ENCODE assay signal across 8 cellular contexts in genomic region chr1:155940993-155941844, GRCh38. TPM values are rescaled to one million over a fixed set of nuclear protein-coding genes. Genes with fewer than 3 reads are reported as not detected.
DNase-seq lines count a peak whose midpoint lies in the region; ATAC-seq and TF ChIP-seq lines count a peak whose summit lies in the region.

TSS of gene RXFP4 (plus strand) at chr1:155941638. CDS start at chr1:155941710, 72 bp downstream.

- peak; percentile 42 for DNase-seq in activated T-cell treated with anti-CD3 and anti-CD28 coated beads, Interleukin-2, amount 50 U/mL, for 24 hours
- no peak for DNase-seq in activated T-cell treated with anti-CD3 and anti-CD28 coated beads, Interleukin-2, amount 50 U/mL, for 4 hours
- peak in 1 of 2 donors; percentile 32 for DNase-seq in fibroblast of lung (ENCODE audit: low read depth in 2 of 2)
- peak in 1 of 2 donors; percentile 60 for DNase-seq in stimulated activated effector memory CD8-positive, alpha-beta T cell treated with anti-CD3 and anti-CD28 coated beads, Interleukin-12 subunit alpha, Interleukin-12 subunit beta, amount 100 ng/mL, for 72 hours (ENCODE audit: low spot score in 2 of 2)

- H3K9ac ChIP-seq in fibroblast of lung (ENCODE audit: insufficient read depth, low read length), result no peak within 1 kb of the TSS

- no peak within 1 kb of the TSS for H3K4me2 ChIP-seq in fibroblast of lung (ENCODE audit: extremely low read depth, insufficient read depth, low read length)

- H3K4me1 Mint-ChIP-seq in activated T-cell treated with anti-CD3 and anti-CD28 coated beads, Interleukin-2, amount 50 U/mL, for 24 hours (ENCODE audit: low read depth), result peaks cover 64% of the 10 kb centered on the region
- H3K4me1 Mint-ChIP-seq in activated T-cell treated with anti-CD3 and anti-CD28 coated beads, Interleukin-2, amount 50 U/mL, for 4 hours (ENCODE audit: low read depth), result peaks cover 51% of the 10 kb centered on the region
- peaks cover 52% of the 10 kb centered on the region for H3K4me1 Mint-ChIP-seq in stimulated activated effector memory CD8-positive, alpha-beta T cell treated with anti-CD3 and anti-CD28 coated beads, Interleukin-12 subunit alpha, Interleukin-12 subunit beta, amount 100 ng/mL, for 72 hours

- H3K4me1 ChIP-seq in fibroblast of lung (ENCODE audit: control insufficient read depth, extremely low read depth, insufficient read depth, low read length), result peaks cover 3% of the 10 kb centered on the region

- no peaks in the 10 kb centered on the region for H3K9me3 Mint-ChIP-seq in activated T-cell treated with anti-CD3 and anti-CD28 coated beads, Interleukin-2, amount 50 U/mL, for 24 hours
- no peaks in the 10 kb centered on the region for H3K9me3 Mint-ChIP-seq in activated T-cell treated with anti-CD3 and anti-CD28 coated beads, Interleukin-2, amount 50 U/mL, for 4 hours
- no peaks in the 10 kb centered on the region for H3K9me3 Mint-ChIP-seq in stimulated activated effector memory CD8-positive, alpha-beta T cell treated with anti-CD3 and anti-CD28 coated beads, Interleukin-12 subunit alpha, Interleukin-12 subunit beta, amount 100 ng/mL, for 72 hours

- no peak for TF ChIP-seq CTCF in fibroblast of lung (conservative IDR thresholded peaks at IDR 0.05 in 1 of 2, IDR thresholded peaks at IDR 0.05 in 1 of 2; ENCODE audit: low read depth in 1 of 2, low read length in 2 of 2)

- no peaks in the 10 kb centered on the region for H3K27me3 Mint-ChIP-seq in activated T-cell treated with anti-CD3 and anti-CD28 coated beads, Interleukin-2, amount 50 U/mL, for 24 hours
- no peaks in the 10 kb centered on the region for H3K27me3 Mint-ChIP-seq in activated T-cell treated with anti-CD3 and anti-CD28 coated beads, Interleukin-2, amount 50 U/mL, for 4 hours (ENCODE audit: low read depth)

- no peaks in the 10 kb centered on the region for H4K20me1 ChIP-seq in fibroblast of lung (ENCODE audit: control insufficient read depth, extremely low read depth, insufficient read depth, low read length)

- H2AFZ ChIP-seq in fibroblast of lung (ENCODE audit: low read length), result peak within 1 kb of the TSS; percentile 12

- H3K4me3 Mint-ChIP-seq in activated T-cell treated with anti-CD3 and anti-CD28 coated beads, Interleukin-2, amount 50 U/mL, for 24 hours, result no peak within 1 kb of the TSS
- H3K4me3 Mint-ChIP-seq in activated T-cell treated with anti-CD3 and anti-CD28 coated beads, Interleukin-2, amount 50 U/mL, for 4 hours, result no peak within 1 kb of the TSS
- no peak within 1 kb of the TSS for H3K4me3 Mint-ChIP-seq in stimulated activated effector memory CD8-positive, alpha-beta T cell treated with anti-CD3 and anti-CD28 coated beads, Interleukin-12 subunit alpha, Interleukin-12 subunit beta, amount 100 ng/mL, for 72 hours

- no peak for ATAC-seq in activated T-cell treated with anti-CD3 and anti-CD28 coated beads, Interleukin-2, amount 50 U/mL, for 4 hours
- ATAC-seq in SK-N-SH treated with all-trans-retinoic acid at 6 μM for 48 hours (peak; percentile 23), HG03159 (IDR thresholded peaks at IDR 0.05; ENCODE audit: unreplicated experiment) (no peak), HG02610 (IDR thresholded peaks at IDR 0.05; ENCODE audit: unreplicated experiment) (no peak), GM21447 (IDR thresholded peaks at IDR 0.05; ENCODE audit: unreplicated experiment) (no peak)
- no peak for ATAC-seq in stimulated activated effector memory CD8-positive, alpha-beta T cell treated with anti-CD3 and anti-CD28 coated beads, Interleukin-12 subunit alpha, Interleukin-12 subunit beta, amount 100 ng/mL, for 72 hours

- H3K79me2 ChIP-seq in fibroblast of lung (ENCODE audit: control insufficient read depth, insufficient read depth, low read length), result no peaks in the 10 kb centered on the region

- H3K27ac ChIP-seq in fibroblast of lung (ENCODE audit: insufficient read depth, low read length), result peak within 1 kb of the TSS; percentile 34

- no peaks in the 10 kb centered on the region for H3K9me3 ChIP-seq in fibroblast of lung (ENCODE audit: control insufficient read depth, insufficient read depth, low read depth, low read length)

- H3K36me3 Mint-ChIP-seq in activated T-cell treated with anti-CD3 and anti-CD28 coated beads, Interleukin-2, amount 50 U/mL, for 24 hours (ENCODE audit: low read depth), result peaks cover 20% of the 10 kb centered on the region
- H3K36me3 Mint-ChIP-seq in activated T-cell treated with anti-CD3 and anti-CD28 coated beads, Interleukin-2, amount 50 U/mL, for 4 hours (ENCODE audit: insufficient read depth), result peaks cover 5% of the 10 kb centered on the region
- peaks cover 42% of the 10 kb centered on the region for H3K36me3 Mint-ChIP-seq in stimulated activated effector memory CD8-positive, alpha-beta T cell treated with anti-CD3 and anti-CD28 coated beads, Interleukin-12 subunit alpha, Interleukin-12 subunit beta, amount 100 ng/mL, for 72 hours

- peaks cover 2% of the 10 kb centered on the region for H3K36me3 ChIP-seq in fibroblast of lung (ENCODE audit: control insufficient read depth, insufficient read depth, low read length)

- H3K4me3 ChIP-seq in fibroblast of lung (replicated peaks in 1 of 4; ENCODE audit: control extremely low read depth in 1 of 4, insufficient read depth in 1 of 4, low read depth in 3 of 4, low read length in 4 of 4), result no peak within 1 kb of the TSS

- H3K27ac Mint-ChIP-seq in activated T-cell treated with anti-CD3 and anti-CD28 coated beads, Interleukin-2, amount 50 U/mL, for 24 hours, result peak within 1 kb of the TSS; percentile 90
- H3K27ac Mint-ChIP-seq in stimulated activated effector memory CD8-positive, alpha-beta T cell treated with anti-CD3 and anti-CD28 coated beads, Interleukin-12 subunit alpha, Interleukin-12 subunit beta, amount 100 ng/mL, for 72 hours, result peak within 1 kb of the TSS; percentile 79

- no peaks in the 10 kb centered on the region for H3K27me3 ChIP-seq in fibroblast of lung (ENCODE audit: control insufficient read depth, insufficient read depth, low read length)

TF ChIP-seq in SK-N-SH treated with all-trans-retinoic acid at 6 μM for 48 hours, 23 proteins besides CTCF, POLR2A, EP300 and RAD21 (continues in another document):
- TF ChIP-seq ZFP3 (CRISPR knock-in tag; IDR thresholded peaks at IDR 0.05), result no peak
- no peak for TF ChIP-seq GLIS3 (CRISPR knock-in tag; IDR thresholded peaks at IDR 0.05)
- TF ChIP-seq BACH2 (CRISPR knock-in tag; IDR thresholded peaks at IDR 0.05; ENCODE audit: borderline replicate concordance), result no peak
- TF ChIP-seq ESRRG (CRISPR knock-in tag; IDR thresholded peaks at IDR 0.05), result no peak
- no peak for TF ChIP-seq TSHZ2 (CRISPR knock-in tag; IDR thresholded peaks at IDR 0.05)
- no peak for TF ChIP-seq ZFP30 (CRISPR knock-in tag; IDR thresholded peaks at IDR 0.05)
- TF ChIP-seq PPARA (CRISPR knock-in tag; IDR thresholded peaks at IDR 0.05; ENCODE audit: borderline replicate concordance), result no peak
- no peak for TF ChIP-seq SNAI2 (CRISPR knock-in tag; IDR thresholded peaks at IDR 0.05)
- no peak for TF ChIP-seq ZNF70 (CRISPR knock-in tag; IDR thresholded peaks at IDR 0.05)
- TF ChIP-seq OSR1 (CRISPR knock-in tag; IDR thresholded peaks at IDR 0.05), result no peak
- no peak for TF ChIP-seq TCF4 (CRISPR knock-in tag; IDR thresholded peaks at IDR 0.05; ENCODE audit: borderline replicate concordance)
- TF ChIP-seq ISL1 (CRISPR knock-in tag; IDR thresholded peaks at IDR 0.05), result no peak
- TF ChIP-seq, protein P1, sequence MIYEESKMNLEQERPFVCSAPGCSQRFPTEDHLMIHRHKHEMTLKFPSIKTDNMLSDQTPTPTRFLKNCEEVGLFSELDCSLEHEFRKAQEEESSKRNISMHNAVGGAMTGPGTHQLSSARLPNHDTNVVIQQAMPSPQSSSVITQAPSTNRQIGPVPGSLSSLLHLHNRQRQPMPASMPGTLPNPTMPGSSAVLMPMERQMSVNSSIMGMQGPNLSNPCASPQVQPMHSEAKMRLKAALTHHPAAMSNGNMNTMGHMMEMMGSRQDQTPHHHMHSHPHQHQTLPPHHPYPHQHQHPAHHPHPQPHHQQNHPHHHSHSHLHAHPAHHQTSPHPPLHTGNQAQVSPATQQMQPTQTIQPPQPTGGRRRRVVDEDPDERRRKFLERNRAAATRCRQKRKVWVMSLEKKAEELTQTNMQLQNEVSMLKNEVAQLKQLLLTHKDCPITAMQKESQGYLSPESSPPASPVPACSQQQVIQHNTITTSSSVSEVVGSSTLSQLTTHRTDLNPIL (CRISPR knock-in tag; IDR thresholded peaks at IDR 0.05; ENCODE audit: low read depth), result no peak
- TF ChIP-seq TOX (CRISPR knock-in tag; IDR thresholded peaks at IDR 0.05; ENCODE audit: borderline replicate concordance), result no peak
- no peak for TF ChIP-seq ZC3H10 (CRISPR knock-in tag; IDR thresholded peaks at IDR 0.05)
- no peak for TF ChIP-seq ZNF8 (CRISPR knock-in tag; IDR thresholded peaks at IDR 0.05)

RNA-seq across cellular contexts. Expression of gene RXFP4, which starts in this region (rescaled TPM):
- total RNA-seq in activated T-cell treated with anti-CD3 and anti-CD28 coated beads, Interleukin-2, amount 50 U/mL, for 4 hours, result not detected
- total RNA-seq in fibroblast of lung, result not detected in 2 replicates
- not detected in 2 replicates for polyA plus RNA-seq in fibroblast of lung
- not detected in 2 replicates for polyA plus RNA-seq in fibroblast of lung (2012)
- not detected in 2 replicates for polyA minus RNA-seq in fibroblast of lung (ENCODE audit: low replicate concordance)
